ENCODE assay signal across 2 cellular contexts in genomic region chr19:13119654-13120053, GRCh38.
A peak's percentile ranks its signal among the peaks of the same experiment; 100 is the strongest.
TF ChIP-seq lines count a peak whose summit lies in the region.

No MANE protein-coding gene starts in this region.

TF ChIP-seq in A549, 52 proteins besides CTCF, POLR2A, EP300 and RAD21:
- TF ChIP-seq MYC (IDR thresholded peaks at IDR 0.05; ENCODE audit: borderline replicate concordance, low read length) (no peak), HOXA7 (CRISPR knock-in tag; IDR thresholded peaks at IDR 0.05) (no peak), NFE2L2 (conservative IDR thresholded peaks at IDR 0.05; ENCODE audit: low read length) (no peak), BCL3 (IDR thresholded peaks at IDR 0.05) (no peak), POLR2AphosphoS2 (conservative IDR thresholded peaks at IDR 0.05; ENCODE audit: low read length) (no peak), TP53 (CRISPR knock-in tag; IDR thresholded peaks at IDR 0.05) (no peak), HEYL (CRISPR knock-in tag; IDR thresholded peaks at IDR 0.05) (no peak), CBX8 (IDR thresholded peaks at IDR 0.05) (no peak), ZFP36 (IDR thresholded peaks at IDR 0.05; ENCODE audit: borderline replicate concordance, partially characterized antibody) (no peak), NPAS2 (CRISPR knock-in tag; IDR thresholded peaks at IDR 0.05; ENCODE audit: borderline replicate concordance) (no peak), PHF8 (IDR thresholded peaks at IDR 0.05; ENCODE audit: borderline replicate concordance, low read depth) (no peak), ESRRA (IDR thresholded peaks at IDR 0.05; ENCODE audit: borderline replicate concordance, low read length) (no peak), CBX2 (IDR thresholded peaks at IDR 0.05; ENCODE audit: borderline replicate concordance, low read depth) (no peak), HMGXB4 (CRISPR knock-in tag; IDR thresholded peaks at IDR 0.05; ENCODE audit: borderline replicate concordance) (no peak), MAFK (IDR thresholded peaks at IDR 0.05; ENCODE audit: partially characterized antibody) (no peak), GATA3 (IDR thresholded peaks at IDR 0.05; ENCODE audit: borderline replicate concordance) (no peak)

TF ChIP-seq in K562, 482 proteins besides CTCF, POLR2A, EP300 and RAD21:
- no peak for TF ChIP-seq CLOCK (CRISPR knock-in tag; IDR thresholded peaks at IDR 0.05; ENCODE audit: borderline replicate concordance)
- TF ChIP-seq POLR2G (IDR thresholded peaks at IDR 0.05; ENCODE audit: low read depth, low read length): 0 out of 2 replicates have a peak, but pooled peaks have one; percentile 16
- TF ChIP-seq ATF3 (IDR thresholded peaks at IDR 0.05): peak; percentile 23; the same call in 1 of the 2 replicates
- TF ChIP-seq ATF3 (CRISPR knock-in tag; conservative IDR thresholded peaks at IDR 0.05): no peak
